11 cellular contexts compared by ENCODE assay signal in the genomic region with DNA sequence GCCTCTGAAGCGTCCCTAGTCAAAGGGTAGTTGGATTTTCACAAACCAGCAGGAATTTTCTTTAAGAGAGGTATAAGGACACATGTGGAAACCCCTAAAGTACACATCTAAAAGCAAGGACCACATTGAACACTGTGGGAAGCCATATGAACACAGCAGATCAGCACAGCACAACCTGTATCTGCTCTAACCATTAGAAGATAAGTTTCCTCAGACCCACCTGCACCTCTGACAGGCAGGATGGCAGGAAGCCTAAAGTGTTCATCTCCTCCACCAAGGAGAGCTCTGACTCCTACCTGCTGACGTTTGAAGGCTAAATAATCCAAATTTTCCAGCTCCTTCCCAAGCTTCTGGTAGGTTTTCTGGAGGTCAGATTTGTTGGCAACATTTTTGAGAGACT.
DNase-seq lines count a peak whose midpoint lies in the region; ATAC-seq, FAIRE-seq and TF ChIP-seq lines count a peak whose summit lies in the region.
"Had no signal": no experiment of that assay in that cellular context is flagged by ENCODE, and none has a peak within 500 bp of the region (broad histone marks: within the 10 kb centered on the region; RNA-seq: fewer than 3 reads in every experiment).

No MANE protein-coding gene starts in this region.

- H3K4me3 ChIP-seq in AG04450 (ENCODE audit: low read depth, low read length) = no peak overlapping the region
- no peak overlapping the region for H3K4me3 ChIP-seq in bronchial epithelial cell (ENCODE audit: low read depth, low read length)
- H3K4me3 ChIP-seq in ascending aorta = no peak overlapping the region
- H3K4me3 ChIP-seq: BLaER1 treated with 17β-estradiol and CSF1 and Interleukin-3, amounts not matched to agents 10 nM and 100 nM had no signal

- DNase-seq in AG04450 (ENCODE audit: low read depth, low spot score) (no peak), NCI-H69 (lab: John Stamatoyannopoulos, UW) (peak; percentile 24), bronchial epithelial cell (ENCODE audit: low read depth) (no peak), epidermal melanocyte (ENCODE audit: insufficient read length, low spot score) (no peak), anterior cingulate cortex (lab: John Stamatoyannopoulos, UW) (no peak), ascending aorta (ENCODE audit: low spot score in 2 of 2) (no peak), SW480 (ENCODE audit: low spot score) (no peak)
- DNase-seq: DMS79, NCI-H510A had no signal

- H3K9me3 ChIP-seq in AG04450 (ENCODE audit: control insufficient read depth, insufficient read depth, low read length) = no peaks in the 10 kb centered on the region
- H3K9me3 ChIP-seq in ascending aorta = no peaks in the 10 kb centered on the region
- H3K9me3 ChIP-seq: BLaER1 treated with 17β-estradiol and CSF1 and Interleukin-3, amounts not matched to agents 10 nM and 100 nM had no signal

- CTCF ChIA-PET in AG04450 (lab: Charles Lee) = interaction anchor here (0.6 to 2.6 kb wide), 27 partner anchors 9 to 607 kb away, joined by 3 to 20 read pairs (median 4); a partner anchor contains a TSS

- intact Hi-C loops in ascending aorta (cut with DNase I) = no loop called here

- POLR2A ChIA-PET in AG04450 (lab: Yijun Ruan, JAX) = no interaction called here

- TF ChIP-seq CTCF in AG04450 (IDR thresholded peaks at IDR 0.05; ENCODE audit: low read depth, low read length) (0 out of 2 replicates have a peak, but pooled peaks have one; percentile 1), bronchial epithelial cell (IDR thresholded peaks at IDR 0.05; ENCODE audit: insufficient read depth, low read length, severe bottlenecking) (no peak), ascending aorta (IDR thresholded peaks at IDR 0.05) (no peak)

- H3K36me3 ChIP-seq in bronchial epithelial cell (ENCODE audit: control insufficient read depth, insufficient read depth, low read length) (no peaks in the 10 kb centered on the region), ascending aorta (no peaks in the 10 kb centered on the region)
- H3K36me3 ChIP-seq: BLaER1 treated with 17β-estradiol and CSF1 and Interleukin-3, amounts not matched to agents 10 nM and 100 nM had no signal

- H3K27ac ChIP-seq in AG04450 (ENCODE audit: low read depth, low read length) = no peak overlapping the region
- H3K27ac ChIP-seq in ascending aorta = no peak overlapping the region
- H3K27ac ChIP-seq: BLaER1 treated with 17β-estradiol and CSF1 and Interleukin-3, amounts not matched to agents 10 nM and 100 nM had no signal

- peak; percentile 8 for ATAC-seq in GM21786 (IDR thresholded peaks at IDR 0.05; ENCODE audit: unreplicated experiment)

- H3K27me3 ChIP-seq in AG04450 (ENCODE audit: control insufficient read depth, insufficient read depth, low read length) = no peaks in the 10 kb centered on the region
- no peaks in the 10 kb centered on the region for H3K27me3 ChIP-seq in bronchial epithelial cell (ENCODE audit: control insufficient read depth, insufficient read depth, low read length)
- no peaks in the 10 kb centered on the region for H3K27me3 ChIP-seq in ascending aorta
- H3K27me3 ChIP-seq: BLaER1 treated with 17β-estradiol and CSF1 and Interleukin-3, amounts not matched to agents 10 nM and 100 nM had no signal

- FAIRE-seq in bronchial epithelial cell (lab: Jason Lieb, UNC) = peak; percentile 66

- H3K4me1 ChIP-seq in ascending aorta = no peaks in the 10 kb centered on the region
- H3K4me1 ChIP-seq: BLaER1 treated with 17β-estradiol and CSF1 and Interleukin-3, amounts not matched to agents 10 nM and 100 nM had no signal
